Comparison of ENCODE assay signal across 12 cellular contexts in the genomic region with DNA sequence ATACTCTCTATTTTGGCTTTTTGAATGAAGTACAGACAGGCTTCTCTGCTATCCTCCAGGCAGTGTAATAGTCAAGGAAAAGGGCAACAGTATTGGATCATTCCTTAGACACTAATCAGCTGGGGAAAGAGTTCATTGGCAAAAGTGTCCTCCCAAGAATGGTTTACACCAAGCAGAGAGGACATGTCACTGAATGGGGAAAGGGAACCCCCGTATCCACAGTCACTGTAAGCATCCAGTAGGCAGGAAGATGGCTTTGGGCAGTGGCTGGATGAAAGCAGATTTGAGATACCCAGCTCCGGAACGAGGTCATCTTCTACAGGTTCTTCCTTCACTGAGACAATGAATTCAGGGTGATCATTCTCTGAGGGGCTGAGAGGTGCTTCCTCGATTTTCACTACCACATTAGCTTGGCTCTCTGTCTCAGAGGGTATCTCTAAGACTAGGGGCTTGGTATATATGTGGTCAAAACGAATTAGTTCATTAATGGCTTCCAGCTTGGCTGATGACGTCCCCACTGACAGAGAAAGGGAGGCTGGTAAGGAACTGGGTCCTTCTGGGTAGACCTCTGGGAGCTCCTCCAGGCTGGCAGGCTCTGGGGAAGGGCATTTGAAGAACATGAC. TPM values are rescaled to one million over a fixed set of nuclear protein-coding genes. Genes with fewer than 3 reads are reported as not detected.
DNase-seq lines count a peak whose midpoint lies in the region; ATAC-seq, FAIRE-seq and TF ChIP-seq lines count a peak whose summit lies in the region.
"Had no signal": no experiment of that assay in that cellular context is flagged by ENCODE, and none has a peak within 500 bp of the region (broad histone marks: within the 10 kb centered on the region; RNA-seq: fewer than 3 reads in every experiment).

No MANE protein-coding gene starts in this region.

- no peak for TF ChIP-seq RAD21 in GM12878 (IDR thresholded peaks at IDR 0.05; ENCODE audit: insufficient read depth, low read depth, low read length)

- 88% methylated on average over 6 of the region's 6 CpGs for WGBS in GM12878 (ENCODE audit: insufficient coverage, insufficient replicate concordance, low lambda C conversion rate, missing lambda C conversion rate)

- H3K27me3 ChIP-seq in CD4-positive, alpha-beta memory T cell (ENCODE audit: insufficient read depth, low read length) = no peaks in the 10 kb centered on the region
- H3K27me3 ChIP-seq in GM12878 (replicated peaks in 1 of 2; ENCODE audit: control insufficient read depth in 2 of 2, insufficient read depth in 2 of 2, low read length in 1 of 2) = no peaks in the 10 kb centered on the region
- H3K27me3 ChIP-seq in osteoblast (ENCODE audit: insufficient read depth, low read length) = no peaks in the 10 kb centered on the region
- H3K27me3 ChIP-seq: gastroesophageal sphincter had no signal

- H3K27me3 Mint-ChIP-seq in CD4-positive, alpha-beta memory T cell = no peaks in the 10 kb centered on the region

- POLR2A ChIA-PET in CD4-positive, alpha-beta memory T cell (lab: Charles Lee; ENCODE audit: partially characterized antibody) = interaction anchor here (1.0 to 5.0 kb wide), 6 partner anchors 7 to 22 kb away, joined by 3 to 26 read pairs (median 4); a partner anchor contains a TSS
- POLR2A ChIA-PET in HEK293 (lab: Yijun Ruan, JAX) (interaction anchor here (0.6 to 2.0 kb wide), 4 partner anchors 10 to 36 kb away, joined by 3 to 7 read pairs (median 5); no protein-coding TSS in a partner anchor), GM12878 (lab: Charles Lee) (interaction anchor here (1.0 to 5.7 kb wide), 6 partner anchors 9 to 24 kb away, joined by 4 to 29 read pairs (median 6); no protein-coding TSS in a partner anchor)

- H3K9ac ChIP-seq in GM12878 (ENCODE audit: control insufficient read depth, insufficient read depth, low read length) = no peak overlapping the region

- H3K27ac ChIP-seq in CD4-positive, alpha-beta memory T cell (ENCODE audit: low read depth, low read length) = no peak overlapping the region
- H3K27ac ChIP-seq in HEK293 (ENCODE audit: extremely low read depth, low read depth, low read length) = peak overlapping the region; percentile 9; the same call in 1 of the 2 replicates
- H3K27ac ChIP-seq in GM12878 (ENCODE audit: control insufficient read depth, insufficient read depth) = no peak overlapping the region
- H3K27ac ChIP-seq in osteoblast (ENCODE audit: low read depth, low read length) = peak overlapping the region; percentile 32

- no peak for DNase-seq in CD4-positive, alpha-beta memory T cell
- DNase-seq in GM12878 (ENCODE audit: low read depth, low spot score) = no peak
- DNase-seq in osteoblast (ENCODE audit: insufficient read length, low spot score, missing footprints) = no peak
- no peak for DNase-seq in 8988T
- no peak for DNase-seq in OCI-M1 (lab: John Stamatoyannopoulos, UW)
- DNase-seq: endodermal cell, KG1, NCI-H2029 treated with DMSO at 0.1 percent for 48 hours had no signal

- FAIRE-seq in GM12878 (lab: Jason Lieb, UNC) = no peak
- FAIRE-seq: islet of Langerhans had no signal

- H3K4me3 ChIP-seq in CD4-positive, alpha-beta memory T cell (ENCODE audit: low read length in 2 of 2) = no peak overlapping the region
- H3K4me3 ChIP-seq in HEK293 (ENCODE audit: low read depth, low read length) (no peak overlapping the region), GM12878 (peak overlapping the region; percentile 3; the same call in 1 of the 2 replicates), osteoblast (ENCODE audit: insufficient read depth, low read length) (no peak overlapping the region)
- H3K4me3 ChIP-seq: gastroesophageal sphincter had no signal

- SMC1A ChIA-PET in GM12878 (lab: Charles Lee; ENCODE audit: uncharacterized antibody, unreplicated experiment) = interaction anchor here (0.7 to 12.5 kb wide), 11 partner anchors 9 to 34 kb away, joined by 3 to 130 read pairs (median 4); a partner anchor contains a TSS

- no peaks in the 10 kb centered on the region for H3K9me3 ChIP-seq in CD4-positive, alpha-beta memory T cell (ENCODE audit: control insufficient read depth in 1 of 2, low read length in 2 of 2)
- H3K9me3 ChIP-seq in HEK293 (ENCODE audit: control insufficient read depth, insufficient read depth, low read depth, low read length) (no peaks in the 10 kb centered on the region), GM12878 (replicated peaks; ENCODE audit: control insufficient read depth, insufficient read depth, low read length) (no peaks in the 10 kb centered on the region), osteoblast (ENCODE audit: low read depth, low read length) (no peaks in the 10 kb centered on the region)
- H3K9me3 ChIP-seq: gastroesophageal sphincter had no signal

- peaks cover 83% of the 10 kb centered on the region for H3K4me1 ChIP-seq in CD4-positive, alpha-beta memory T cell (ENCODE audit: insufficient read depth, low read length)
- no peaks in the 10 kb centered on the region for H3K4me1 ChIP-seq in HEK293 (ENCODE audit: control insufficient read depth, insufficient read depth, low read length)
- peaks cover 49% of the 10 kb centered on the region for H3K4me1 ChIP-seq in GM12878 (ENCODE audit: control insufficient read depth, insufficient read depth, low read length)
- peaks cover 13% of the 10 kb centered on the region for H3K4me1 ChIP-seq in osteoblast (ENCODE audit: insufficient read depth, low read length)

- H3K36me3 Mint-ChIP-seq in CD4-positive, alpha-beta memory T cell = peaks cover 47 to 61% of the 10 kb centered on the region in 2 donors

- peak overlapping the region in 4 of 7 donors; percentile 29 to 89 (median 55) for H3K27ac Mint-ChIP-seq in CD4-positive, alpha-beta memory T cell
- H3K27ac Mint-ChIP-seq: endodermal cell had no signal

- TF ChIP-seq CTCF in HEK293 (tag by site-specific recombination; IDR thresholded peaks at IDR 0.05) (no peak), GM12878 (IDR thresholded peaks at IDR 0.05 in 2 of 3, conservative IDR thresholded peaks at IDR 0.05 in 1 of 3; ENCODE audit: control insufficient read depth in 2 of 3, extremely low read depth in 1 of 3, insufficient read depth in 1 of 3, low read depth in 3 of 3, low read length in 3 of 3) (no peak), osteoblast (IDR thresholded peaks at IDR 0.05; ENCODE audit: extremely low read depth, low read depth, low read length) (no peak)

- H3K36me3 ChIP-seq in CD4-positive, alpha-beta memory T cell (ENCODE audit: insufficient read depth, low read length) = peaks cover 37% of the 10 kb centered on the region
- peaks cover 49 to 63% of the 10 kb centered on the region in 2 experiments for H3K36me3 ChIP-seq in HEK293 (ENCODE audit: control insufficient read depth in 2 of 2, insufficient read depth in 1 of 2, low read length in 2 of 2)
- H3K36me3 ChIP-seq in GM12878 (ENCODE audit: control insufficient read depth in 2 of 2, insufficient read depth in 2 of 2, low read length in 1 of 2) = peaks cover 8 to 26% of the 10 kb centered on the region in 2 experiments
- peaks cover 50% of the 10 kb centered on the region for H3K36me3 ChIP-seq in osteoblast (ENCODE audit: insufficient read depth, low read length)

- BruUV-seq in GM12878 (replicated peaks; lab: Mats Ljungman, UMichigan) = no TSS peak

- H4K20me1 ChIP-seq in GM12878 (ENCODE audit: control insufficient read depth, insufficient read depth) (no peaks in the 10 kb centered on the region), osteoblast (ENCODE audit: insufficient read depth, low read length) (peaks cover 49% of the 10 kb centered on the region)

- in situ Hi-C loops in GM12878 (cut with MboI) = no loop called here

- intact Hi-C loops in CD4-positive, alpha-beta memory T cell (cut with micrococcal nuclease) = no loop called here
- intact Hi-C loops in GM12878 (cut with micrococcal nuclease; ENCODE audit: unreplicated experiment) = loop anchor here (10.0 kb wide), 1 partner anchor 120 kb away; a partner anchor contains a TSS

- no peak overlapping the region for H2AFZ ChIP-seq in GM12878 (ENCODE audit: control insufficient read depth, low read depth, low read length)
- no peak overlapping the region for H2AFZ ChIP-seq in osteoblast (ENCODE audit: low read length)

- no peak; the same call in 1 of the 2 replicates for TF ChIP-seq POLR2A in GM12878 (IDR thresholded peaks at IDR 0.05; ENCODE audit: low read depth, low read length)

- H3K4me2 ChIP-seq in GM12878 (ENCODE audit: control insufficient read depth, insufficient read depth) = peak overlapping the region; percentile 57
- no peak overlapping the region for H3K4me2 ChIP-seq in osteoblast (ENCODE audit: insufficient read depth, low read length)

- ATAC-seq in GM12878 (no peak), HG03521 (IDR thresholded peaks at IDR 0.05; ENCODE audit: unreplicated experiment) (no peak)
- ATAC-seq: gastroesophageal sphincter had no signal

- no peak for TF ChIP-seq EP300 in GM12878 (IDR thresholded peaks at IDR 0.05; ENCODE audit: borderline replicate concordance in 1 of 2, control insufficient read depth in 1 of 2, low read depth in 2 of 2, low read length in 2 of 2)

- H3K4me3 Mint-ChIP-seq in CD4-positive, alpha-beta memory T cell = peak overlapping the region in 5 of 8 donors; percentile 15 to 63 (median 46)
- H3K4me3 Mint-ChIP-seq: endodermal cell had no signal

- H3K4me1 Mint-ChIP-seq in CD4-positive, alpha-beta memory T cell = peaks cover 50 to 91% (median 74%) of the 10 kb centered on the region in 4 donors

- no peaks in the 10 kb centered on the region for H3K9me3 Mint-ChIP-seq in CD4-positive, alpha-beta memory T cell
- H3K9me3 Mint-ChIP-seq: endodermal cell had no signal

- RAD21 ChIA-PET in GM12878 (lab: Charles Lee; ENCODE audit: unreplicated experiment) = interaction anchor here (1.0 to 6.8 kb wide), 5 partner anchors 15 to 51 kb away, joined by 3 to 74 read pairs (median 6); no protein-coding TSS in a partner anchor

- CTCF ChIA-PET in CD4-positive, alpha-beta memory T cell (lab: Charles Lee; ENCODE audit: partially characterized antibody) = interaction anchor here (1.5 to 1.7 kb wide), 3 partner anchors 17 to 35 kb away, joined by 3 to 8 read pairs (median 7); no protein-coding TSS in a partner anchor
- CTCF ChIA-PET in HEK293 (lab: Yijun Ruan, JAX) = interaction anchor here (1.2 to 1.5 kb wide), 2 partner anchors 33 to 194 kb away, joined by 3 to 4 read pairs; no protein-coding TSS in a partner anchor
- CTCF ChIA-PET in GM12878 (lab: Yijun Ruan, JAX) = interaction anchor here (0.6 to 2.6 kb wide), 6 partner anchors 8 to 247 kb away, joined by 3 to 17 read pairs (median 4); no protein-coding TSS in a partner anchor

- H3K79me2 ChIP-seq in GM12878 (ENCODE audit: control insufficient read depth, insufficient read depth, low read length) (peaks cover 52% of the 10 kb centered on the region), osteoblast (ENCODE audit: insufficient read depth, low read length) (peaks cover 52% of the 10 kb centered on the region)

RNA-seq across cellular contexts. Expression of a gene that starts 5.2 kb away (rescaled TPM):
- 100 to 1,000 TPM; 154 to 164 TPM for total RNA-seq in CD4-positive, alpha-beta memory T cell
- polyA plus RNA-seq in CD4-positive, alpha-beta memory T cell = 100 to 1,000 TPM; 315 to 533 TPM
- total RNA-seq in GM12878 (2013; cell fraction: nucleolus; rRNA removed) = 59.0 and 62.3 TPM in 2 replicates
- total RNA-seq in GM12878 (2014; rRNA removed) = 234 and 238 TPM in 2 replicates
- 134 and 138 TPM in 2 replicates for total RNA-seq in GM12878 (2014; rRNA removed; fragmentation: Illumina TruSeq; extraction: Trizol)
- 141 and 149 TPM in 2 replicates for total RNA-seq in GM12878 (2021)
- 145 TPM for polyA plus RNA-seq in GM12878 (2011; ENCODE audit: low read depth)
- 93.1 and 96.5 TPM in 2 replicates for polyA plus RNA-seq in GM12878 (2011; rRNA removed)
- 81.6 and 104 TPM in 2 replicates for polyA plus RNA-seq in GM12878 (2011; cell fraction: cytosol; rRNA removed)
- 46.9 and 50.2 TPM in 2 replicates for polyA plus RNA-seq in GM12878 (2011; cell fraction: nucleus; rRNA removed)
- polyA plus RNA-seq in GM12878 (2012) = 156 and 163 TPM in 2 replicates
- polyA plus RNA-seq in GM12878 (2014; fragmentation: Illumina TruSeq; extraction: Trizol) = 165 and 186 TPM in 2 replicates
- 10 to 100 TPM; 44.5 to 67.3 TPM for polyA plus RNA-seq in GM12878 (2014; fragmentation: Nextera tagmentation; extraction: Ambion mirVana)
- 149 and 183 TPM in 2 replicates for polyA plus RNA-seq in GM12878 (2014; rRNA removed)
- 100 to 1,000 TPM; 276 to 313 TPM for polyA plus RNA-seq in GM12878 (2016; fragmentation: Nextera tagmentation; extraction: Ambion mirVana)
- 115 and 124 TPM in 2 replicates for polyA minus RNA-seq in GM12878 (2011; rRNA and poly(A)+ RNA removed)
- polyA minus RNA-seq in GM12878 (2011; cell fraction: cytosol; rRNA and poly(A)+ RNA removed) = 39.5 and 42.4 TPM in 2 replicates
- polyA minus RNA-seq in GM12878 (2011; cell fraction: nucleus; rRNA and poly(A)+ RNA removed) = 24.5 and 42.6 TPM in 2 replicates
- 199 and 219 TPM in 2 replicates for total RNA-seq in osteoblast

RNA-seq across cellular contexts. Expression of a gene that starts 22.7 kb away (rescaled TPM):
- 10 to 100 TPM; 20.3 to 20.6 TPM for total RNA-seq in CD4-positive, alpha-beta memory T cell
- polyA plus RNA-seq in CD4-positive, alpha-beta memory T cell = 1 to 10 TPM; 7.2 to 10.0 TPM
- total RNA-seq in GM12878 (2013; cell fraction: nucleolus; rRNA removed) = 14.8 and 16.4 TPM in 2 replicates
- total RNA-seq in GM12878 (2014; rRNA removed) (18.0 and 21.2 TPM in 2 replicates), GM12878 (2014; rRNA removed; fragmentation: Illumina TruSeq; extraction: Trizol) (21.7 TPM in 2 replicates), GM12878 (2021) (19.5 and 24.2 TPM in 2 replicates), osteoblast (25.9 and 28.6 TPM in 2 replicates)
- 6.4 TPM for polyA plus RNA-seq in GM12878 (2011; ENCODE audit: low read depth)
- polyA plus RNA-seq in GM12878 (2011; rRNA removed) (24.6 and 49.9 TPM in 2 replicates), GM12878 (2014; fragmentation: Illumina TruSeq; extraction: Trizol) (22.2 and 26.1 TPM in 2 replicates), GM12878 (2014; fragmentation: Nextera tagmentation; extraction: Ambion mirVana) (1 to 10 TPM; 6.3 to 8.3 TPM), GM12878 (2014; rRNA removed) (11.7 and 12.8 TPM in 2 replicates), GM12878 (2016; fragmentation: Nextera tagmentation; extraction: Ambion mirVana) (10 to 100 TPM; 31.7 to 32.2 TPM)
- 7.9 and 10.2 TPM in 2 replicates for polyA plus RNA-seq in GM12878 (2011; cell fraction: cytosol; rRNA removed)
- 4.3 and 7.9 TPM in 2 replicates for polyA plus RNA-seq in GM12878 (2011; cell fraction: nucleus; rRNA removed)
- polyA plus RNA-seq in GM12878 (2012) = 13.3 TPM in 2 replicates
- 10.0 and 12.5 TPM in 2 replicates for polyA minus RNA-seq in GM12878 (2011; rRNA and poly(A)+ RNA removed)
- polyA minus RNA-seq in GM12878 (2011; cell fraction: cytosol; rRNA and poly(A)+ RNA removed) = 11.5 and 15.5 TPM in 2 replicates
- 2.4 and 4.3 TPM in 2 replicates for polyA minus RNA-seq in GM12878 (2011; cell fraction: nucleus; rRNA and poly(A)+ RNA removed)

RNA-seq across cellular contexts. Expression of a gene that starts 53.3 kb away (rescaled TPM):
- total RNA-seq in CD4-positive, alpha-beta memory T cell = 10 to 100 TPM in 1 of 2 experiments, 1 to 10 TPM in 1; 9.3 to 11.1 TPM
- polyA plus RNA-seq in CD4-positive, alpha-beta memory T cell = 10 to 100 TPM in 1 of 2 donors, 1 to 10 TPM in 1; 7.6 to 10.3 TPM
- total RNA-seq in GM12878 (2013; cell fraction: nucleolus; rRNA removed) = 6.1 and 7.0 TPM in 2 replicates
- total RNA-seq in GM12878 (2014; rRNA removed) = 20.8 and 21.2 TPM in 2 replicates
- 20.9 and 22.2 TPM in 2 replicates for total RNA-seq in GM12878 (2014; rRNA removed; fragmentation: Illumina TruSeq; extraction: Trizol)
- 15.3 and 16.0 TPM in 2 replicates for total RNA-seq in GM12878 (2021)
- 15.0 TPM for polyA plus RNA-seq in GM12878 (2011; ENCODE audit: low read depth)
- 18.3 and 20.8 TPM in 2 replicates for polyA plus RNA-seq in GM12878 (2011; rRNA removed)
- polyA plus RNA-seq in GM12878 (2011; cell fraction: cytosol; rRNA removed) = 15.6 and 17.7 TPM in 2 replicates
- polyA plus RNA-seq in GM12878 (2011; cell fraction: nucleus; rRNA removed) = 2.9 and 3.4 TPM in 2 replicates
- polyA plus RNA-seq in GM12878 (2012) = 19.5 and 23.4 TPM in 2 replicates
- polyA plus RNA-seq in GM12878 (2014; fragmentation: Illumina TruSeq; extraction: Trizol) = 15.9 and 18.7 TPM in 2 replicates
- polyA plus RNA-seq in GM12878 (2014; fragmentation: Nextera tagmentation; extraction: Ambion mirVana) = 10 to 100 TPM; 10.6 to 19.0 TPM
- 24.2 and 26.6 TPM in 2 replicates for polyA plus RNA-seq in GM12878 (2014; rRNA removed)
- polyA plus RNA-seq in GM12878 (2016; fragmentation: Nextera tagmentation; extraction: Ambion mirVana) = 10 to 100 TPM; 26.9 to 28.4 TPM
- 4.1 and 6.5 TPM in 2 replicates for polyA minus RNA-seq in GM12878 (2011; rRNA and poly(A)+ RNA removed)
- polyA minus RNA-seq in GM12878 (2011; cell fraction: cytosol; rRNA and poly(A)+ RNA removed) = 3.6 and 4.5 TPM in 2 replicates
- 2.5 and 3.9 TPM in 2 replicates for polyA minus RNA-seq in GM12878 (2011; cell fraction: nucleus; rRNA and poly(A)+ RNA removed)
- total RNA-seq in osteoblast = 13.0 and 16.8 TPM in 2 replicates

RNA-seq across cellular contexts. Expression of a gene that starts 53.6 kb away (rescaled TPM):
- total RNA-seq in CD4-positive, alpha-beta memory T cell = 1 to 10 TPM; 7.6 to 9.2 TPM
- 10 to 100 TPM in 1 of 2 donors, 1 to 10 TPM in 1; 4.6 to 16.4 TPM for polyA plus RNA-seq in CD4-positive, alpha-beta memory T cell
- 59.0 and 64.3 TPM in 2 replicates for total RNA-seq in GM12878 (2013; cell fraction: nucleolus; rRNA removed)
- total RNA-seq in GM12878 (2014; rRNA removed) (17.8 and 20.7 TPM in 2 replicates), GM12878 (2014; rRNA removed; fragmentation: Illumina TruSeq; extraction: Trizol) (22.9 and 25.6 TPM in 2 replicates), GM12878 (2021) (18.4 and 29.9 TPM in 2 replicates), osteoblast (10.0 and 13.4 TPM in 2 replicates)
- polyA plus RNA-seq in GM12878 (2011; ENCODE audit: low read depth) = 20.8 TPM
- polyA plus RNA-seq in GM12878 (2011; rRNA removed) (59.7 and 61.5 TPM in 2 replicates), GM12878 (2014; fragmentation: Illumina TruSeq; extraction: Trizol) (27.7 and 36.9 TPM in 2 replicates), GM12878 (2014; fragmentation: Nextera tagmentation; extraction: Ambion mirVana) (10 to 100 TPM; 31.1 to 31.4 TPM), GM12878 (2014; rRNA removed) (21.3 and 22.5 TPM in 2 replicates), GM12878 (2016; fragmentation: Nextera tagmentation; extraction: Ambion mirVana) (10 to 100 TPM; 15.7 to 18.5 TPM)
- polyA plus RNA-seq in GM12878 (2011; cell fraction: cytosol; rRNA removed) = 43.5 and 70.8 TPM in 2 replicates
- 39.7 and 41.2 TPM in 2 replicates for polyA plus RNA-seq in GM12878 (2011; cell fraction: nucleus; rRNA removed)
- polyA plus RNA-seq in GM12878 (2012) = 14.3 and 19.4 TPM in 2 replicates
- 28.1 and 40.4 TPM in 2 replicates for polyA minus RNA-seq in GM12878 (2011; rRNA and poly(A)+ RNA removed)
- polyA minus RNA-seq in GM12878 (2011; cell fraction: cytosol; rRNA and poly(A)+ RNA removed) = 19.4 and 26.2 TPM in 2 replicates
- 17.9 and 36.3 TPM in 2 replicates for polyA minus RNA-seq in GM12878 (2011; cell fraction: nucleus; rRNA and poly(A)+ RNA removed)

Comparison
In these comparisons a context has a peak if more than half of its experiments do, and no peak if none do; other contexts are left out.
1. H3K27ac ChIP-seq: peak in HEK293 (single experiment) and osteoblast (single experiment); none in CD4-positive, alpha-beta memory T cell (single experiment) and GM12878 (single experiment).